Comparison of ENCODE assay signal across 18 cellular contexts in genomic region chr6:79410806-79411205, GRCh38.
"Had no signal": no experiment of that assay in that cellular context is flagged by ENCODE, and none has a peak within 500 bp of the region (broad histone marks: within the 10 kb centered on the region; RNA-seq: fewer than 3 reads in every experiment).

No MANE protein-coding gene starts in this region.

- H3K4me3 ChIP-seq: gastrocnemius medialis, left ventricle myocardium inferior, lower lobe of right lung, sigmoid colon, skin epidermis, tibial artery, upper lobe of left lung, uterus had no signal

- H3K27ac ChIP-seq: gastrocnemius medialis, left ventricle myocardium inferior, lower lobe of right lung, parathyroid adenoma, sigmoid colon, skin epidermis, tibial artery, upper lobe of left lung, uterus had no signal

- DNase-seq: cortex of kidney; effector memory CD4-positive, alpha-beta T cell; gastrocnemius medialis; glutamatergic neuron; left cardiac atrium; left ventricle myocardium inferior; lower lobe of right lung; sigmoid colon; stimulated activated CD4-positive, alpha-beta T cell treated with anti-CD3 and anti-CD28 coated beads, Interleukin-2, amount 100 ng/mL, for 24 hours; stimulated activated CD4-positive, alpha-beta T cell treated with anti-CD3 and anti-CD28 coated beads, Interleukin-4, amount 100 ng/mL, for 4 hours; stimulated activated naive CD4-positive, alpha-beta T cell treated with Interleukin-2 at 50 U/mL for 16 hours; tibial artery; upper lobe of left lung; uterus had no signal

- H3K9ac ChIP-seq: parathyroid adenoma had no signal

- H3K36me3 ChIP-seq: gastrocnemius medialis, left ventricle myocardium inferior, lower lobe of right lung, sigmoid colon, tibial artery, upper lobe of left lung, uterus had no signal

- H3K9me3 ChIP-seq: gastrocnemius medialis, lower lobe of right lung, sigmoid colon, tibial artery, upper lobe of left lung, uterus had no signal

- ATAC-seq: esophagus mucosa; gastrocnemius medialis; left cardiac atrium; lower lobe of right lung; natural killer cell treated with Interleukin-12 subunit alpha and Interleukin-12 subunit beta and Interleukin-15 and Interleukin-18, amount 100 ng/mL, for 72 hours had no signal

- H2AFZ ChIP-seq: parathyroid adenoma had no signal

- H3K27me3 ChIP-seq: gastrocnemius medialis, sigmoid colon, tibial artery, upper lobe of left lung, uterus had no signal

- H3K4me1 ChIP-seq: gastrocnemius medialis, lower lobe of right lung, parathyroid adenoma, sigmoid colon, tibial artery, uterus had no signal
